35 cellular contexts compared by ENCODE assay signal in the genomic region with DNA sequence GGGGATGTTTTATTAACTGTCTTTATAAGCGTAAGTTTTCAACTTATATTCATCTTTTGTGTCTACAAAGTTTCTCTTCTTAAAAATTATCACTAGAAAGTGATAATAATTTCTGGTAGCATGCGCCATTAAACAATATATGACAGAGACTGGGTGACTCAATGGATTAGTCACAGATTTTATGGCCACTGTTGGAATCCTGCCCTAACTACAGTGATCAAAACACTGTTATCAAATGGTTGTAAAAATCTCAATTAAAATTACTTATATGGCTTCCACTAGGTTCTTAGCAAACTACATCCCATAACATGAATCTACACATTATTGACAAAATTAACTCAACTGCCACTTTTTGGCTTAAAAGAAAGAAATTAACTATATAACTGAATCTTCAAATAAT.
A peak's percentile ranks its signal among the peaks of the same experiment; 100 is the strongest.
DNase-seq lines count a peak whose midpoint lies in the region; ATAC-seq, FAIRE-seq and TF ChIP-seq lines count a peak whose summit lies in the region.
"Had no signal": no experiment of that assay in that cellular context is flagged by ENCODE, and none has a peak within 500 bp of the region (broad histone marks: within the 10 kb centered on the region; RNA-seq: fewer than 3 reads in every experiment).

No MANE protein-coding gene starts in this region.

- H3K9me3 ChIP-seq in PC-3 (ENCODE audit: low read length): no peaks in the 10 kb centered on the region
- H3K9me3 ChIP-seq in small intestine (ENCODE audit: control insufficient read depth, low read depth): no peaks in the 10 kb centered on the region
- no peaks in the 10 kb centered on the region for H3K9me3 ChIP-seq in MM.1S (replicated peaks; ENCODE audit: insufficient read depth, low read length)
- H3K9me3 ChIP-seq: A549, neutrophil, SJCRH30 had no signal

- no peaks in the 10 kb centered on the region for H3K36me3 ChIP-seq in PC-3 (ENCODE audit: low read depth, low read length)
- H3K36me3 ChIP-seq in small intestine (ENCODE audit: control insufficient read depth in 2 of 2, insufficient read depth in 2 of 2, low read length in 2 of 2): no peaks in the 10 kb centered on the region
- no peaks in the 10 kb centered on the region for H3K36me3 ChIP-seq in MM.1S (replicated peaks; ENCODE audit: insufficient read depth, low read length)
- H3K36me3 ChIP-seq: SJCRH30, WERI-Rb-1 had no signal

- H3K4me1 ChIP-seq in PC-3 (ENCODE audit: insufficient read depth, low read length) (no peaks in the 10 kb centered on the region), small intestine (ENCODE audit: control insufficient read depth in 2 of 2, insufficient read depth in 1 of 2, low read depth in 1 of 2, low read length in 1 of 2) (peaks cover 0 to 2% of the 10 kb centered on the region in 2 donors), MM.1S (ENCODE audit: low read length) (no peaks in the 10 kb centered on the region)
- H3K4me1 ChIP-seq: A549 had no signal

- H3K9me2 ChIP-seq in PC-3 (replicated peaks; ENCODE audit: low read length): no peaks in the 10 kb centered on the region
- no peaks in the 10 kb centered on the region for H3K9me2 ChIP-seq in MM.1S (replicated peaks; ENCODE audit: insufficient read depth, low read length)

- CTCF ChIA-PET in PC-3 (lab: Charles Lee): no interaction called here

- no peak for TF ChIP-seq CTCF in PC-3 (conservative IDR thresholded peaks at IDR 0.05; ENCODE audit: low read depth, low read length)
- TF ChIP-seq CTCF in epithelial cell of esophagus (IDR thresholded peaks at IDR 0.05; ENCODE audit: insufficient read depth, low read depth, low read length, missing control alignments): no peak
- TF ChIP-seq CTCF in MM.1S (IDR thresholded peaks at IDR 0.05; ENCODE audit: low read length): no peak

- no peak overlapping the region for H3K27ac ChIP-seq in PC-3 (ENCODE audit: low read length)
- H3K27ac ChIP-seq in small intestine (ENCODE audit: low read depth in 1 of 2, low read length in 1 of 2): no peak overlapping the region
- no peak overlapping the region for H3K27ac ChIP-seq in MM.1S (ENCODE audit: low read length)
- H3K27ac ChIP-seq: A549, GM23248, neutrophil, SJCRH30, WERI-Rb-1 had no signal

- WGBS in small intestine, 3 donors: 19 to 63% (median 48%) methylated on average over 2 of the region's 2 CpGs

- no peak overlapping the region for H3K4me3 ChIP-seq in PC-3 (ENCODE audit: low read length)
- H3K4me3 ChIP-seq in epithelial cell of esophagus (ENCODE audit: low read length): no peak overlapping the region
- H3K4me3 ChIP-seq in small intestine (ENCODE audit: low read depth in 1 of 2, low read length in 2 of 2): no peak overlapping the region
- H3K4me3 ChIP-seq in MM.1S (ENCODE audit: low read length): no peak overlapping the region
- H3K4me3 ChIP-seq: A549, GM23248, SJCRH30 had no signal

- intact Hi-C loops in PC-3 (cut with micrococcal nuclease): no loop called here

- H3K27me3 ChIP-seq in PC-3 (ENCODE audit: low read length) (no peaks in the 10 kb centered on the region), small intestine (ENCODE audit: control insufficient read depth in 2 of 2, insufficient read depth in 2 of 2, low read length in 2 of 2) (no peaks in the 10 kb centered on the region), MM.1S (replicated peaks; ENCODE audit: insufficient read depth, low read length) (no peaks in the 10 kb centered on the region)
- H3K27me3 ChIP-seq: neutrophil, SJCRH30 had no signal

- peak; percentile 91 for FAIRE-seq in small intestine (lab: Jason Lieb, UNC)
- no peak for FAIRE-seq in GM12892 (lab: Jason Lieb, UNC)
- FAIRE-seq: A549, colon, GM12891, RCC 7860 had no signal

- POLR2A ChIA-PET in PC-3 (lab: Charles Lee; ENCODE audit: unreplicated experiment): no interaction called here

- BruUV-seq in PC-3 (replicated peaks; lab: Mats Ljungman, UMichigan): no TSS peak

- peak; percentile 55; the same call in 1 of the 2 replicates for ATAC-seq in PC-3
- ATAC-seq: A549; activated naive CD4-positive, alpha-beta T cell treated with anti-CD3 and anti-CD28 coated beads, Interleukin-2, amount 50 U/mL, for 72 hours; activated T-helper 17 cell treated with anti-CD3 and anti-CD28 coated beads, Interleukin-2, amount 50 U/mL, for 72 hours; right cardiac atrium; stimulated activated naive CD8-positive, alpha-beta T cell treated with anti-CD3 and anti-CD28 coated beads, Interleukin-15, Interleukin-2, amounts not matched to agents 100 U/mL and 50 U/mL, for 24 hours had no signal

- peak; percentile 60 for DNase-seq in NCI-H1694 treated with DMSO at 0.1 percent for 48 hours (lab: John Stamatoyannopoulos, UW)
- no peak for DNase-seq in NCI-H1694 (lab: John Stamatoyannopoulos, UW)
- DNase-seq in PC-3: peak; percentile 37
- DNase-seq in epithelial cell of esophagus (ENCODE audit: low read depth): peak; percentile 32
- DNase-seq in small intestine: peak; percentile 90
- DNase-seq in GM12892 (ENCODE audit: insufficient read length): no peak
- DNase-seq in MM.1S: no peak
- no peak for DNase-seq in SIG-M5 treated with dmso at 0.1 percent for 504 hours (lab: John Stamatoyannopoulos, UW; ENCODE audit: unreplicated experiment)
- DNase-seq: activated CD4-positive, alpha-beta T cell treated with anti-CD3 and anti-CD28 coated beads for 4 hours; amygdala; CD8-positive, alpha-beta memory T cell; effector CD8-positive, alpha-beta T cell; erythroblast; GM23248; head of caudate nucleus; islet precursor cell; KBM-7; naive B cell; NCI-H1417 treated with DMSO at 0.1 percent for 48 hours; NCI-H2081 treated with DMSO at 0.1 percent for 48 hours; NCI-H345; posterior cingulate gyrus; right cardiac atrium; stimulated activated CD4-positive, alpha-beta T cell treated with anti-CD3 and anti-CD28 coated beads, Interleukin-1b, Interleukin-23, amount 100 ng/mL, for 48 hours; stimulated activated naive CD8-positive, alpha-beta T cell treated with anti-CD3 and anti-CD28 coated beads, Interleukin-15, Interleukin-2, amounts not matched to agents 100 U/mL and 50 U/mL, for 24 hours; T1000; WERI-Rb-1 had no signal

- H3K79me2 ChIP-seq in PC-3 (ENCODE audit: low read length): no peaks in the 10 kb centered on the region
- H3K79me2 ChIP-seq in MM.1S (ENCODE audit: low read length): no peaks in the 10 kb centered on the region

- H4K20me1 ChIP-seq in PC-3 (ENCODE audit: low read length) (no peaks in the 10 kb centered on the region), MM.1S (ENCODE audit: insufficient read depth, low read length) (no peaks in the 10 kb centered on the region)

- no peak for TF ChIP-seq POLR2A in GM12892 (IDR thresholded peaks at IDR 0.05; ENCODE audit: low read depth, low read length)

- H3F3A ChIP-seq in PC-3 (ENCODE audit: low read length, unreplicated experiment) (no peaks in the 10 kb centered on the region), MM.1S (ENCODE audit: insufficient read depth, low read length) (no peaks in the 10 kb centered on the region)

- H3K9ac ChIP-seq in PC-3 (ENCODE audit: low read length) (no peak overlapping the region), MM.1S (ENCODE audit: low read length) (no peak overlapping the region)
- H3K9ac ChIP-seq: GM23248 had no signal

- no peak overlapping the region for H3K4me2 ChIP-seq in PC-3 (ENCODE audit: low read length)
- H3K4me2 ChIP-seq in MM.1S (ENCODE audit: low read depth, low read length): no peak overlapping the region
- H3K4me2 ChIP-seq: A549 had no signal

- H2AFZ ChIP-seq in PC-3 (ENCODE audit: low read length): no peak overlapping the region
- no peak overlapping the region for H2AFZ ChIP-seq in MM.1S (ENCODE audit: low read length)
- H2AFZ ChIP-seq: GM23248 had no signal

Comparison
In these comparisons a context has a peak if more than half of its experiments do, and no peak if none do; other contexts are left out.
1. DNase-seq: peak in NCI-H1694 treated with DMSO at 0.1 percent for 48 hours (single experiment), PC-3 (single experiment), epithelial cell of esophagus (single experiment) and small intestine (single experiment); none in NCI-H1694 (single experiment), GM12892 (single experiment), MM.1S (single experiment) and SIG-M5 treated with dmso at 0.1 percent for 504 hours (single experiment).